ENCODE assay signal across 23 cellular contexts in genomic region chr4:99071159-99071558, GRCh38.
"Had no signal": no experiment of that assay in that cellular context is flagged by ENCODE, and none has a peak within 500 bp of the region (broad histone marks: within the 10 kb centered on the region; RNA-seq: fewer than 3 reads in every experiment).

No MANE protein-coding gene starts in this region.

- ATAC-seq: activated CD4-positive, alpha-beta T cell treated with anti-CD3 and anti-CD28 coated beads for 36 hours; activated naive CD4-positive, alpha-beta T cell treated with anti-CD3 and anti-CD28 coated beads, Interleukin-2, amount 50 U/mL, for 72 hours; activated T-helper 17 cell treated with anti-CD3 and anti-CD28 coated beads, Interleukin-2, amount 50 U/mL, for 72 hours; effector memory CD8-positive, alpha-beta T cell; left lung; lower lobe of right lung; naive thymus-derived CD8-positive, alpha-beta T cell; sciatic nerve; stimulated activated memory B cell treated with anti-CD40 and anti-IgM and Interleukin-4, amounts not matched to agents 10 μg/mL and 1 μg/mL and 100 μg/mL, for 72 hours had no signal

- H3K9me3 ChIP-seq: left lung, lower lobe of right lung, suprapubic skin, tibial artery had no signal

- H3K4me1 Mint-ChIP-seq: stimulated activated memory B cell treated with anti-CD40 and anti-IgM and Interleukin-4, amounts not matched to agents 10 μg/mL and 1 μg/mL and 100 μg/mL, for 72 hours had no signal

- DNase-seq: activated CD4-positive, alpha-beta T cell treated with anti-CD3 and anti-CD28 coated beads for 36 hours; activated CD4-positive, CD25-positive, alpha-beta regulatory T cell; activated gamma-delta T cell treated with Interleukin-2 at 50 U/mL for 16 hours; cortex of kidney; effector memory CD8-positive, alpha-beta T cell; foreskin fibroblast; kidney glomerular epithelial cell; left lung; lower lobe of right lung; mesenchymal stem cell; naive thymus-derived CD8-positive, alpha-beta T cell; retina; stimulated activated CD4-positive, alpha-beta T cell treated with anti-CD3 and anti-CD28 coated beads, Interleukin-1b, Interleukin-23, amount 100 ng/mL, for 48 hours; stimulated activated CD4-positive, alpha-beta T cell treated with anti-CD3 and anti-CD28 coated beads, Interleukin-4, amount 100 ng/mL, for 4 hours; stimulated activated CD8-positive, alpha-beta memory T cell treated with anti-CD3 and anti-CD28 coated beads, Interleukin-4, amount 100 ng/mL, for 48 hours; T-helper 1 cell; tibial artery had no signal

- H3K27ac ChIP-seq: left lung, lower lobe of right lung, suprapubic skin, tibial artery had no signal

- H3K27ac Mint-ChIP-seq: activated CD4-positive, alpha-beta T cell treated with anti-CD3 and anti-CD28 coated beads for 36 hours; activated naive CD4-positive, alpha-beta T cell treated with anti-CD3 and anti-CD28 coated beads, Interleukin-2, amount 50 U/mL, for 72 hours; activated T-helper 17 cell treated with anti-CD3 and anti-CD28 coated beads, Interleukin-2, amount 50 U/mL, for 72 hours; stimulated activated memory B cell treated with anti-CD40 and anti-IgM and Interleukin-4, amounts not matched to agents 10 μg/mL and 1 μg/mL and 100 μg/mL, for 72 hours had no signal

- H3K27me3 ChIP-seq: left lung, suprapubic skin, tibial artery had no signal

- H3K4me3 Mint-ChIP-seq: activated CD4-positive, alpha-beta T cell treated with anti-CD3 and anti-CD28 coated beads for 36 hours; activated T-helper 17 cell treated with anti-CD3 and anti-CD28 coated beads, Interleukin-2, amount 50 U/mL, for 72 hours; effector memory CD8-positive, alpha-beta T cell; naive thymus-derived CD8-positive, alpha-beta T cell; stimulated activated memory B cell treated with anti-CD40 and anti-IgM and Interleukin-4, amounts not matched to agents 10 μg/mL and 1 μg/mL and 100 μg/mL, for 72 hours had no signal

- H3K4me3 ChIP-seq: left lung, lower lobe of right lung, smooth muscle cell, suprapubic skin, tibial artery had no signal

- H3K4me1 ChIP-seq: left lung, lower lobe of right lung, suprapubic skin, tibial artery had no signal

- H3K9me3 Mint-ChIP-seq: activated naive CD4-positive, alpha-beta T cell treated with anti-CD3 and anti-CD28 coated beads, Interleukin-2, amount 50 U/mL, for 72 hours; activated T-helper 17 cell treated with anti-CD3 and anti-CD28 coated beads, Interleukin-2, amount 50 U/mL, for 72 hours; effector memory CD8-positive, alpha-beta T cell; naive thymus-derived CD8-positive, alpha-beta T cell; stimulated activated memory B cell treated with anti-CD40 and anti-IgM and Interleukin-4, amounts not matched to agents 10 μg/mL and 1 μg/mL and 100 μg/mL, for 72 hours had no signal

- H3K27me3 Mint-ChIP-seq: activated CD4-positive, alpha-beta T cell treated with anti-CD3 and anti-CD28 coated beads for 36 hours; activated T-helper 17 cell treated with anti-CD3 and anti-CD28 coated beads, Interleukin-2, amount 50 U/mL, for 72 hours; effector memory CD8-positive, alpha-beta T cell; naive thymus-derived CD8-positive, alpha-beta T cell; stimulated activated memory B cell treated with anti-CD40 and anti-IgM and Interleukin-4, amounts not matched to agents 10 μg/mL and 1 μg/mL and 100 μg/mL, for 72 hours had no signal
